ENCODE assay signal across 8 cellular contexts in the genomic region with DNA sequence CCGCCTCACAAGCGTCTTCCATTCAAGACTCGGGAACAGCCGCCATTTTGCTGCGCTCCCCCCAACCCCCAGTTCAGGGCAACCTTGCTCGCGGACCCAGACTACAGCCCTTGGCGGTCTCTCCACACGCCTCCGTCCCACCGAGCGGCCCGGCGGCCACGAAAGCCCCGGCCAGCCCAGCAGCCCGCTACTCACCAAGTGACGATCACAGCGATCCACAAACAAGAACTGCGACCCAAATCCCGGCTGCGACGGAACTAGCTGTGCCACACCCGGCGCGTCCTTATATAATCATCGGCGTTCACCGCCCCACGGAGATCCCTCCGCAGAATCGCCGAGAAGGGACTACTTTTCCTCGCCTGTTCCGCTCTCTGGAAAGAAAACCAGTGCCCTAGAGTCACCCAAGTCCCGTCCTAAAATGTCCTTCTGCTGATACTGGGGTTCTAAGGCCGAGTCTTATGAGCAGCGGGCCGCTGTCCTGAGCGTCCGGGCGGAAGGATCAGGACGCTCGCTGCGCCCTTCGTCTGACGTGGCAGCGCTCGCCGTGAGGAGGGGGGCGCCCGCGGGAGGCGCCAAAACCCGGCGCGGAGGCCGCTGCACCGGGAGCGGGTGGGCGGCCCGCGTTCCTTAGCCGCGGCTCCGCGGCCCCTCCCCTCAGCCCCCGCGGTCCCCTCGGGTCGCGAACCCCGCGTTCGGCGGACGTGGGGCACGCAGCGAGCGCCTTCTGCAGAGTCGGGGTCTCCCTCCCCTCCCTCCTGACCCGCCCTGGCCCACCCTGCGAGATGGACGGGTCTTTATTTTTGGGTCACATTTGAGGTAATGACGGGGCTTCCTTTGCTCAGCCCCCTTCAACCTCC. TPM values are rescaled to one million over a fixed set of nuclear protein-coding genes. Genes with fewer than 3 reads are reported as not detected.
A peak's percentile ranks its signal among the peaks of the same experiment; 100 is the strongest.
DNase-seq lines count a peak whose midpoint lies in the region; ATAC-seq and TF ChIP-seq lines count a peak whose summit lies in the region.

A gene (minus strand): TSS at position 259 of the 857 bp plus-strand sequence. CDS start 879 bp downstream, outside the sequence.

- intact Hi-C loops in head of caudate nucleus (cut with DNase I), result no loop called here
- intact Hi-C loops in posterior vena cava (cut with DNase I), result no loop called here
- intact Hi-C loops in upper lobe of right lung (cut with DNase I), result loop anchor here (2.0 kb wide), 1 partner anchor 26 kb away; no protein-coding TSS in a partner anchor

- H3K9me3 ChIP-seq in OCI-LY3 (ENCODE audit: insufficient read depth, low read length), result no peaks in the 10 kb centered on the region
- H3K9me3 ChIP-seq in upper lobe of right lung, result no peaks in the 10 kb centered on the region

- H3K4me3 ChIP-seq in OCI-LY3 (ENCODE audit: low read length) (peak within 1 kb of the TSS; percentile 100), upper lobe of right lung (peak within 1 kb of the TSS; percentile 88)

- peak within 1 kb of the TSS; percentile 100 for H3K27ac Mint-ChIP-seq in activated naive CD4-positive, alpha-beta T cell treated with anti-CD3 and anti-CD28 coated beads, Interleukin-2, amount 10 ng/mL, durations not matched to agents 7 days and 5 days

- peak within 1 kb of the TSS; percentile 99; the same call in 1 of the 2 replicates for H2AFZ ChIP-seq in OCI-LY3 (ENCODE audit: low read depth, low read length)

- peak within 1 kb of the TSS; percentile 100 for H3K9ac ChIP-seq in OCI-LY3 (ENCODE audit: low read length)

- H3K4me2 ChIP-seq in OCI-LY3 (ENCODE audit: low read length), result peak within 1 kb of the TSS; percentile 98

- H3K4me3 Mint-ChIP-seq in activated naive CD4-positive, alpha-beta T cell treated with anti-CD3 and anti-CD28 coated beads, Interleukin-2, amount 10 ng/mL, durations not matched to agents 7 days and 5 days, result peak within 1 kb of the TSS; percentile 99

- peak; percentile 81 for ATAC-seq in upper lobe of right lung

- no peaks in the 10 kb centered on the region for H3K9me3 Mint-ChIP-seq in activated naive CD4-positive, alpha-beta T cell treated with anti-CD3 and anti-CD28 coated beads, Interleukin-2, amount 10 ng/mL, durations not matched to agents 7 days and 5 days

- CTCF ChIA-PET in activated naive CD4-positive, alpha-beta T cell treated with anti-CD3 and anti-CD28 coated beads, Interleukin-2, amount 10 ng/mL, durations not matched to agents 7 days and 5 days (lab: Charles Lee), result interaction anchor here (0.9 to 12.7 kb wide), 4 partner anchors 8 to 25 kb away, joined by 3 to 156 read pairs (median 8); no protein-coding TSS in a partner anchor

- H4K20me1 ChIP-seq in OCI-LY3 (ENCODE audit: insufficient read depth, low read length), result peaks cover 42% of the 10 kb centered on the region

- H3K27me3 ChIP-seq in OCI-LY3 (ENCODE audit: low read depth, low read length) (no peaks in the 10 kb centered on the region), upper lobe of right lung (no peaks in the 10 kb centered on the region)

- peaks cover 36% of the 10 kb centered on the region for H3K79me2 ChIP-seq in OCI-LY3 (ENCODE audit: low read length)

- peaks cover 82% of the 10 kb centered on the region for H3K4me1 Mint-ChIP-seq in activated naive CD4-positive, alpha-beta T cell treated with anti-CD3 and anti-CD28 coated beads, Interleukin-2, amount 10 ng/mL, durations not matched to agents 7 days and 5 days

- H3K4me1 ChIP-seq in OCI-LY3 (ENCODE audit: low read length), result peaks cover 43% of the 10 kb centered on the region
- H3K4me1 ChIP-seq in upper lobe of right lung, result peaks cover 58% of the 10 kb centered on the region

- H3K27me3 Mint-ChIP-seq in activated naive CD4-positive, alpha-beta T cell treated with anti-CD3 and anti-CD28 coated beads, Interleukin-2, amount 10 ng/mL, durations not matched to agents 7 days and 5 days, result peaks cover 12% of the 10 kb centered on the region

- TF ChIP-seq CTCF in OCI-LY3 (IDR thresholded peaks at IDR 0.05; ENCODE audit: low read depth, low read length) (no peak), upper lobe of right lung (IDR thresholded peaks at IDR 0.05) (no peak)

- DNase-seq in CMK (ENCODE audit: low read depth) (peak; percentile 96), H4 (ENCODE audit: low spot score) (peak; percentile 86), head of caudate nucleus (peak; percentile 89 to 97 (median 94)), posterior vena cava (ENCODE audit: low spot score) (peak; percentile 97), upper lobe of right lung (peak; percentile 93), NCI-H69 (lab: John Stamatoyannopoulos, UW) (no peak)
- peak; percentile 90 for DNase-seq in activated naive CD4-positive, alpha-beta T cell treated with anti-CD3 and anti-CD28 coated beads, Interleukin-2, amount 10 ng/mL, durations not matched to agents 7 days and 5 days

- peak within 1 kb of the TSS; percentile 93 for H3K27ac ChIP-seq in OCI-LY3 (ENCODE audit: low read length)
- H3K27ac ChIP-seq in upper lobe of right lung, result peak within 1 kb of the TSS; percentile 100

- peaks cover 44% of the 10 kb centered on the region for H3K36me3 Mint-ChIP-seq in activated naive CD4-positive, alpha-beta T cell treated with anti-CD3 and anti-CD28 coated beads, Interleukin-2, amount 10 ng/mL, durations not matched to agents 7 days and 5 days

- H3K36me3 ChIP-seq in OCI-LY3 (replicated peaks; ENCODE audit: low read depth, low read length), result peaks cover 25% of the 10 kb centered on the region
- H3K36me3 ChIP-seq in upper lobe of right lung, result peaks cover 32% of the 10 kb centered on the region

RNA-seq across cellular contexts. Expression of the gene that starts here (rescaled TPM):
- total RNA-seq in H4 (2014; rRNA removed; shearing (Covaris generic)), result 1,269 and 1,552 TPM in 2 replicates
- total RNA-seq in posterior vena cava (1,000 to 10,000 TPM in 1 of 2 donors, 100 to 1,000 TPM in 1; 993 to 1,405 TPM), upper lobe of right lung (1,107 TPM)
